23 cellular contexts compared by ENCODE assay signal in the genomic region with DNA sequence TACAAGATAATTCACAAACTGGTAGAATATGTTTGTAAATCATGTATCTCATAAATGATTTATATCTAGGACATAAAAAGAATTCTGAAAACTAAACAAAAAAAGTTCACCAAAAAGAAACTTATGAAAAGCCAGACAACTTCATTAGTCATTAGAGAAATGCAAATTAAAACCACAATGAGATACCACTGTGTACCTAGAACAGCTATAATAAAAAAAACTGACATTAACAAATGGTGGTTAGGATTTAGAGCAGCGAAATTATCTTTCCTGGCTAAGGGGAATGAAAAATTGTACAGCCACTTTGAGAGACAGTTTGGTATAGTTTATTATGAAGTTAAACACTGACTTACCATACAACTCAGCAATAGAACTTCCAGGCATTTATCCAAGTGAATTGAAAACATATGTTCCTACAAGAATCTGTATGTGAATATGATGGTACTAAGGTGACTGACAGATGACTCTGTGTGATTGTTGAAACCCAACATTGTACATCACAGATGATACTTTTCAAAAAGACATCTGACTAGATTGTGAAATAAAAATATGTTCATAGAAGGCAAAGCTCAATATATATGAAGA.
A peak's percentile ranks its signal among the peaks of the same experiment; 100 is the strongest.
DNase-seq lines count a peak whose midpoint lies in the region; ATAC-seq and TF ChIP-seq lines count a peak whose summit lies in the region.
"Had no signal": no experiment of that assay in that cellular context is flagged by ENCODE, and none has a peak within 500 bp of the region (broad histone marks: within the 10 kb centered on the region; RNA-seq: fewer than 3 reads in every experiment).

No MANE protein-coding gene starts in this region.

- peak; percentile 58 for ATAC-seq in GM18870 (IDR thresholded peaks at IDR 0.05; ENCODE audit: unreplicated experiment)
- ATAC-seq in HG03159 (IDR thresholded peaks at IDR 0.05; ENCODE audit: unreplicated experiment), result no peak
- ATAC-seq: HCT116, heart left ventricle, left lobe of liver, natural killer cell, pancreas, right lobe of liver, upper lobe of right lung, WTC11 had no signal

- intact Hi-C loops in head of caudate nucleus (cut with DNase I), result no loop called here

- peak; percentile 46 for DNase-seq in AG10803 (ENCODE audit: low read depth)
- peak; percentile 93 for DNase-seq in NCI-H1694 treated with DMSO at 0.1 percent for 48 hours (lab: John Stamatoyannopoulos, UW)
- peak; percentile 83 for DNase-seq in fibroblast of peridontal ligament (ENCODE audit: extremely low read depth)
- no peak for DNase-seq in NCI-H526 treated with DMSO at 0.1 percent for 48 hours (lab: John Stamatoyannopoulos, UW)
- DNase-seq in head of caudate nucleus, result no peak
- DNase-seq in NCI-H82 (lab: John Stamatoyannopoulos, UW), result no peak
- DNase-seq: activated CD4-positive, alpha-beta T cell treated with anti-CD3 and anti-CD28 coated beads, Interleukin-2, amount 50 U/mL, for 48 hours; activated gamma-delta T cell treated with Interleukin-2 at 50 U/mL for 16 hours; COR-L47; heart left ventricle; natural killer cell; NCI-H1436; NCI-H226; pancreas; Peyer's patch; right lobe of liver; stimulated activated CD4-positive, alpha-beta T cell treated with anti-CD3 and anti-CD28 coated beads, Interleukin-15, amount 100 ng/mL, for 24 hours; upper lobe of right lung had no signal

- H3K4me3 ChIP-seq in AG10803 (ENCODE audit: low read length), result no peak overlapping the region
- H3K4me3 ChIP-seq: heart left ventricle, pancreas, Peyer's patch, right lobe of liver, upper lobe of right lung had no signal

- TF ChIP-seq CTCF in AG10803 (conservative IDR thresholded peaks at IDR 0.05; ENCODE audit: low read length), result no peak

Comparison
In these comparisons a context has a peak if more than half of its experiments do, and no peak if none do; other contexts are left out.
1. DNase-seq: peak in AG10803 (single experiment), NCI-H1694 treated with DMSO at 0.1 percent for 48 hours (single experiment) and fibroblast of peridontal ligament (single experiment); none in NCI-H526 treated with DMSO at 0.1 percent for 48 hours (single experiment), head of caudate nucleus (0 of 42) and NCI-H82 (single experiment).